23 cellular contexts compared by ENCODE assay signal in genomic region chr4:7993671-7994070, GRCh38.
"Had no signal": no experiment of that assay in that cellular context is flagged by ENCODE, and none has a peak within 500 bp of the region (broad histone marks: within the 10 kb centered on the region; RNA-seq: fewer than 3 reads in every experiment).

No MANE protein-coding gene starts in this region.

- H3K9ac ChIP-seq: neural progenitor cell, parathyroid adenoma had no signal

- H3K4me3 ChIP-seq: neural progenitor cell, ovary, psoas muscle, right lobe of liver, sigmoid colon, stomach, thoracic aorta, thyroid gland, tibial nerve, upper lobe of left lung, vagina had no signal

- H3K27me3 ChIP-seq: neural progenitor cell, ovary, right lobe of liver, sigmoid colon, stomach, thyroid gland, tibial nerve, upper lobe of left lung, vagina had no signal

- ATAC-seq: natural killer cell; stimulated activated naive B cell treated with anti-CD40 and anti-IgM and Interleukin-4, amounts not matched to agents 10 μg/mL and 1 μg/mL and 100 μg/mL, for 72 hours had no signal

- H3K36me3 ChIP-seq: neural progenitor cell, neutrophil, ovary, right lobe of liver, sigmoid colon, stomach, thoracic aorta, thyroid gland, upper lobe of left lung, vagina had no signal

- H3K4me1 ChIP-seq: neural progenitor cell, parathyroid adenoma, psoas muscle, right lobe of liver, sigmoid colon, stomach, thyroid gland, tibial nerve, upper lobe of left lung, vagina had no signal

- H3K9me3 ChIP-seq: neutrophil, ovary, right lobe of liver, sigmoid colon, thoracic aorta, thyroid gland, upper lobe of left lung, vagina had no signal

- H3K27ac ChIP-seq: neural progenitor cell, neutrophil, ovary, parathyroid adenoma, psoas muscle, right lobe of liver, sigmoid colon, stomach, thoracic aorta, thyroid gland, tibial nerve, upper lobe of left lung, vagina had no signal

- H2AFZ ChIP-seq: neural progenitor cell, parathyroid adenoma had no signal

- H3K4me2 ChIP-seq: neural progenitor cell had no signal

- DNase-seq: natural killer cell; nucleus accumbens; ovary; right lobe of liver; sigmoid colon; small intestine; stimulated activated CD4-positive, alpha-beta T cell treated with anti-CD3 and anti-CD28 coated beads, Interleukin-15, amount 100 ng/mL, for 24 hours; stimulated activated CD4-positive, alpha-beta T cell treated with anti-CD3 and anti-CD28 coated beads, Interleukin-2, amount 100 ng/mL, for 24 hours; stimulated activated CD4-positive, alpha-beta T cell treated with anti-CD3 and anti-CD28 coated beads, Interleukin-2, amount 100 ng/mL, for 48 hours; stimulated activated CD4-positive, alpha-beta T cell treated with anti-CD3 and anti-CD28 coated beads, Interleukin-4, amount 100 ng/mL, for 24 hours; stimulated activated naive B cell treated with anti-CD40 and anti-IgM and Interleukin-4, amounts not matched to agents 10 μg/mL and 1 μg/mL and 100 μg/mL, for 72 hours; stimulated activated naive CD4-positive, alpha-beta T cell treated with Interleukin-2 at 50 U/mL for 16 hours; stomach; thyroid gland; trophoblast cell; upper lobe of left lung had no signal
